Comparison of ENCODE assay signal across 20 cellular contexts in genomic region chr12:69686731-69687130, GRCh38. TPM values are rescaled to one million over a fixed set of nuclear protein-coding genes. Genes with fewer than 3 reads are reported as not detected.
DNase-seq lines count a peak whose midpoint lies in the region; ATAC-seq, FAIRE-seq and TF ChIP-seq lines count a peak whose summit lies in the region.
"Had no signal": no experiment of that assay in that cellular context is flagged by ENCODE, and none has a peak within 500 bp of the region (broad histone marks: within the 10 kb centered on the region; RNA-seq: fewer than 3 reads in every experiment).

No MANE protein-coding gene starts in this region.

- CTCF ChIA-PET in mammary epithelial cell (lab: Charles Lee; ENCODE audit: low non-redundant PET), result no interaction called here
- CTCF ChIA-PET in MCF 10A (lab: Yijun Ruan, JAX), result interaction anchor here (0.8 kb wide), 1 partner anchor 24 kb away, joined by 3 read pairs; no protein-coding TSS in a partner anchor
- CTCF ChIA-PET in GM10248 (lab: Yijun Ruan, JAX), result no interaction called here

- H3K9me3 ChIP-seq in mammary epithelial cell (replicated peaks; ENCODE audit: insufficient read depth, low read length), result no peaks in the 10 kb centered on the region
- no peaks in the 10 kb centered on the region for H3K9me3 ChIP-seq in keratinocyte (ENCODE audit: control insufficient read depth, low read depth, low read length)
- H3K9me3 ChIP-seq: esophagus muscularis mucosa, pancreas, upper lobe of left lung had no signal

- peaks cover 43% of the 10 kb centered on the region for H3K4me1 ChIP-seq in mammary epithelial cell (ENCODE audit: insufficient read depth, low read length)
- H3K4me1 ChIP-seq in keratinocyte (ENCODE audit: control insufficient read depth, extremely low read depth, insufficient read depth, low read length), result peaks cover 37% of the 10 kb centered on the region

- DNase-seq in mammary epithelial cell, result peak; percentile 29
- DNase-seq in MCF 10A (ENCODE audit: unreplicated experiment), result no peak
- no peak for DNase-seq in keratinocyte (ENCODE audit: low read depth, low spot score)
- no peak for DNase-seq in type B pancreatic cell (ENCODE audit: extremely low spot score, unreplicated experiment)
- no peak for DNase-seq in AG08395 (ENCODE audit: low spot score)
- no peak for DNase-seq in GM10248 (ENCODE audit: extremely low spot score)
- no peak for DNase-seq in NCI-H524 treated with DMSO at 0.1 percent for 48 hours (lab: John Stamatoyannopoulos, UW)
- DNase-seq: activated CD4-positive, alpha-beta T cell treated with anti-CD3 and anti-CD28 coated beads for 4 hours; activated naive CD4-positive, alpha-beta T cell treated with anti-CD3 and anti-CD28 coated beads, Interleukin-2, amount 50 U/mL, for 16 hours; brain microvascular endothelial cell; CD4-positive, CD25-positive, alpha-beta regulatory T cell; IMR-90; left colon; pancreas; stimulated activated naive CD4-positive, alpha-beta T cell; T-helper 9 cell; upper lobe of left lung had no signal

- H4K20me1 ChIP-seq in mammary epithelial cell (ENCODE audit: insufficient read depth, low read length) (no peaks in the 10 kb centered on the region), keratinocyte (ENCODE audit: control insufficient read depth, extremely low read depth, insufficient read depth, low read length) (no peaks in the 10 kb centered on the region)

- no peak overlapping the region for H2AFZ ChIP-seq in mammary epithelial cell (ENCODE audit: low read depth, low read length)
- H2AFZ ChIP-seq in keratinocyte (ENCODE audit: control insufficient read depth, low read length), result no peak overlapping the region

- no peaks in the 10 kb centered on the region for H3K36me3 ChIP-seq in mammary epithelial cell (ENCODE audit: insufficient read depth, low read length)
- H3K36me3 ChIP-seq in keratinocyte (ENCODE audit: control insufficient read depth in 2 of 2, extremely low read depth in 1 of 2, insufficient read depth in 2 of 2, low read length in 2 of 2), result no peaks in the 10 kb centered on the region
- H3K36me3 ChIP-seq: brain microvascular endothelial cell, esophagus muscularis mucosa, pancreas, upper lobe of left lung had no signal

- H3K27ac ChIP-seq in mammary epithelial cell (ENCODE audit: insufficient read depth, low read depth, low read length), result no peak overlapping the region
- peak overlapping the region; percentile 3 for H3K27ac ChIP-seq in keratinocyte (ENCODE audit: control insufficient read depth, insufficient read depth, low read length)
- H3K27ac ChIP-seq: 22Rv1, brain microvascular endothelial cell, esophagus muscularis mucosa, pancreas, upper lobe of left lung had no signal

- dilution Hi-C loops in mammary epithelial cell (cut with HindIII; ENCODE audit: low sequenced_read_pairs) (no loop called here), keratinocyte (cut with MboI; ENCODE audit: extremely low pct_ligation_motif_present, low sequenced_read_pairs) (no loop called here)

- ATAC-seq in HG03378 (IDR thresholded peaks at IDR 0.05; ENCODE audit: unreplicated experiment), result peak; percentile 74
- ATAC-seq: left colon, pancreas had no signal

- H3K36me3 Mint-ChIP-seq in MCF 10A (ENCODE audit: insufficient read depth, unreplicated experiment) (no peaks in the 10 kb centered on the region), type B pancreatic cell (no peaks in the 10 kb centered on the region)
- H3K36me3 Mint-ChIP-seq: CD4-positive, CD25-positive, alpha-beta regulatory T cell had no signal

- no peak for FAIRE-seq in keratinocyte (lab: Jason Lieb, UNC)
- FAIRE-seq: pancreas had no signal

- H3K27ac Mint-ChIP-seq in MCF 10A (ENCODE audit: low read depth, unreplicated experiment) (no peak overlapping the region), type B pancreatic cell (peak overlapping the region; percentile 22)
- H3K27ac Mint-ChIP-seq: CD4-positive, CD25-positive, alpha-beta regulatory T cell had no signal

- H3K79me2 ChIP-seq in mammary epithelial cell (ENCODE audit: insufficient read depth, low read length) (no peaks in the 10 kb centered on the region), keratinocyte (ENCODE audit: control insufficient read depth, insufficient read depth, low read length) (no peaks in the 10 kb centered on the region)

- in situ Hi-C loops in mammary epithelial cell (cut with MboI; ENCODE audit: low sequenced_read_pairs in 2 of 2), result no loop called here

- no peaks in the 10 kb centered on the region for H3K27me3 ChIP-seq in mammary epithelial cell (ENCODE audit: insufficient read depth, low read length)
- no peaks in the 10 kb centered on the region for H3K27me3 ChIP-seq in keratinocyte (ENCODE audit: control insufficient read depth, extremely low read depth, insufficient read depth, low read length)
- H3K27me3 ChIP-seq: brain microvascular endothelial cell, esophagus muscularis mucosa, pancreas, upper lobe of left lung had no signal

- peaks cover 27% of the 10 kb centered on the region for H3K4me1 Mint-ChIP-seq in MCF 10A (ENCODE audit: insufficient read depth, unreplicated experiment)
- peaks cover 9% of the 10 kb centered on the region for H3K4me1 Mint-ChIP-seq in type B pancreatic cell (ENCODE audit: unreplicated experiment)

- 93% methylated on average over 2 of the region's 2 CpGs for WGBS in mammary epithelial cell (ENCODE audit: low coverage, missing lambda C conversion rate)

- H3K4me3 ChIP-seq in mammary epithelial cell (replicated peaks in 1 of 3; ENCODE audit: insufficient read depth in 1 of 3, low read depth in 2 of 3, low read length in 3 of 3) (no peak overlapping the region), keratinocyte (ENCODE audit: control insufficient read depth in 2 of 3, extremely low read depth in 1 of 3, insufficient read depth in 2 of 3, low read depth in 1 of 3, low read length in 3 of 3) (no peak overlapping the region)
- H3K4me3 ChIP-seq: esophagus muscularis mucosa, pancreas, upper lobe of left lung had no signal

- H3K9me3 Mint-ChIP-seq in MCF 10A (ENCODE audit: unreplicated experiment) (no peaks in the 10 kb centered on the region), type B pancreatic cell (no peaks in the 10 kb centered on the region)

- BruUV-seq in mammary epithelial cell (replicated peaks; lab: Mats Ljungman, UMichigan), result no TSS peak
- BruUV-seq in MCF 10A (replicated peaks; lab: Mats Ljungman, UMichigan), result no TSS peak

- no peaks in the 10 kb centered on the region for H3K27me3 Mint-ChIP-seq in MCF 10A (ENCODE audit: insufficient read depth, unreplicated experiment)
- peaks cover 6% of the 10 kb centered on the region for H3K27me3 Mint-ChIP-seq in type B pancreatic cell

- H3K9me1 ChIP-seq in keratinocyte (ENCODE audit: control insufficient read depth, extremely low read depth, insufficient read depth, low read length), result no peaks in the 10 kb centered on the region

- H3K4me2 ChIP-seq in mammary epithelial cell (ENCODE audit: insufficient read depth, low read depth, low read length) (no peak overlapping the region), keratinocyte (ENCODE audit: control insufficient read depth, extremely low read depth, insufficient read depth, low read depth, low read length) (no peak overlapping the region)

- H3K9ac ChIP-seq in mammary epithelial cell (ENCODE audit: insufficient read depth, low read length), result no peak overlapping the region
- H3K9ac ChIP-seq in keratinocyte (ENCODE audit: control insufficient read depth, extremely low read depth, insufficient read depth, low read length), result no peak overlapping the region

- POLR2A ChIA-PET in MCF 10A (lab: Yijun Ruan, JAX), result no interaction called here
- POLR2A ChIA-PET in GM10248 (lab: Yijun Ruan, JAX), result no interaction called here

- H3K4me3 Mint-ChIP-seq in MCF 10A (ENCODE audit: unreplicated experiment) (no peak overlapping the region), type B pancreatic cell (no peak overlapping the region)
- H3K4me3 Mint-ChIP-seq: CD4-positive, CD25-positive, alpha-beta regulatory T cell had no signal

- intact Hi-C loops in mammary epithelial cell (cut with micrococcal nuclease) (no loop called here), MCF 10A (cut with micrococcal nuclease) (no loop called here)

- TF ChIP-seq CTCF in mammary epithelial cell (conservative IDR thresholded peaks at IDR 0.05 in 1 of 2, IDR thresholded peaks at IDR 0.05 in 1 of 2; ENCODE audit: extremely low read depth in 1 of 2, insufficient read depth in 1 of 2, low read depth in 1 of 2, low read length in 2 of 2), result no peak
- no peak for TF ChIP-seq CTCF in MCF 10A (IDR thresholded peaks at IDR 0.05; ENCODE audit: unreplicated experiment)
- no peak for TF ChIP-seq CTCF in keratinocyte (optimal IDR thresholded peaks at IDR 0.05 in 1 of 3, IDR thresholded peaks at IDR 0.05 in 1 of 3, conservative IDR thresholded peaks at IDR 0.05 in 1 of 3; ENCODE audit: extremely low read depth in 1 of 3, insufficient read depth in 2 of 3, low read length in 3 of 3)
- TF ChIP-seq CTCF in type B pancreatic cell (conservative IDR thresholded peaks at IDR 0.05), result no peak
- no peak for TF ChIP-seq CTCF in GM10248 (IDR thresholded peaks at IDR 0.05; ENCODE audit: control extremely low read depth, extremely low read depth, low read depth, missing control alignments)

RNA-seq across cellular contexts. Expression of gene BEST3, which starts 12.4 kb away (rescaled TPM):
- total RNA-seq in mammary epithelial cell, result under 1 TPM; under 0.01 to 0.09 TPM
- polyA plus RNA-seq in mammary epithelial cell, result 0.06 TPM
- polyA minus RNA-seq in mammary epithelial cell, result 0.57 TPM
- total RNA-seq in MCF 10A (2022), result 0.56 TPM in 1 of 2 replicates, not detected in the other
- polyA plus RNA-seq in keratinocyte, result 0.03 to 0.07 TPM (median 0.06 TPM) in 3 replicates
- polyA plus RNA-seq in keratinocyte (2011; ENCODE audit: low read depth), result not detected
- polyA plus RNA-seq in keratinocyte (2011; cell fraction: cytosol; rRNA removed), result 0.06 and 0.21 TPM in 2 replicates
- 0.04 and 0.05 TPM in 2 replicates for polyA plus RNA-seq in keratinocyte (2011; cell fraction: nucleus; rRNA removed)
- 0.07 and 0.08 TPM in 2 replicates for polyA plus RNA-seq in keratinocyte (2012; ENCODE audit: low replicate concordance)
- polyA minus RNA-seq in keratinocyte, result 0.30 TPM in 1 of 3 replicates, not detected in the others
- polyA minus RNA-seq in keratinocyte (2011; cell fraction: cytosol; rRNA and poly(A)+ RNA removed), result not detected
- not detected in 2 replicates for polyA minus RNA-seq in keratinocyte (2011; cell fraction: nucleus; rRNA and poly(A)+ RNA removed)
- total RNA-seq in type B pancreatic cell (ENCODE audit: low replicate concordance), result 0.14 and 0.77 TPM in 2 replicates
- total RNA-seq: CD4-positive, CD25-positive, alpha-beta regulatory T cell; left colon; upper lobe of left lung had no signal
- polyA plus RNA-seq: CD4-positive, CD25-positive, alpha-beta regulatory T cell had no signal

RNA-seq across cellular contexts. Expression of gene RAB3IP, which starts 51.9 kb away (rescaled TPM):
- total RNA-seq in mammary epithelial cell, result 10 to 100 TPM; 22.3 to 33.1 TPM
- polyA plus RNA-seq in mammary epithelial cell, result 11.5 TPM
- polyA minus RNA-seq in mammary epithelial cell, result 5.7 TPM
- total RNA-seq in MCF 10A (2022), result 21.9 and 31.5 TPM in 2 replicates
- 9.6 to 30.6 TPM (median 23.6 TPM) in 3 replicates for polyA plus RNA-seq in keratinocyte
- 53.7 TPM for polyA plus RNA-seq in keratinocyte (2011; ENCODE audit: low read depth)
- polyA plus RNA-seq in keratinocyte (2011; cell fraction: cytosol; rRNA removed), result 10.8 and 23.1 TPM in 2 replicates
- polyA plus RNA-seq in keratinocyte (2011; cell fraction: nucleus; rRNA removed), result 9.5 and 12.8 TPM in 2 replicates
- polyA plus RNA-seq in keratinocyte (2012; ENCODE audit: low replicate concordance), result 9.2 and 32.7 TPM in 2 replicates
- polyA minus RNA-seq in keratinocyte, result 9.1 to 22.6 TPM (median 12.3 TPM) in 3 replicates
- 3.8 TPM for polyA minus RNA-seq in keratinocyte (2011; cell fraction: cytosol; rRNA and poly(A)+ RNA removed)
- 9.6 and 26.8 TPM in 2 replicates for polyA minus RNA-seq in keratinocyte (2011; cell fraction: nucleus; rRNA and poly(A)+ RNA removed)
- 24.3 and 48.6 TPM in 2 replicates for total RNA-seq in type B pancreatic cell (ENCODE audit: low replicate concordance)
